ENCODE assay signal across 23 cellular contexts in genomic region chr21:46077674-46078101, GRCh38. TPM values are rescaled to one million over a fixed set of nuclear protein-coding genes. Genes with fewer than 3 reads are reported as not detected.
DNase-seq lines count a peak whose midpoint lies in the region; ATAC-seq and TF ChIP-seq lines count a peak whose summit lies in the region.
"Had no signal": no experiment of that assay in that cellular context is flagged by ENCODE, and none has a peak within 500 bp of the region (broad histone marks: within the 10 kb centered on the region; RNA-seq: fewer than 3 reads in every experiment).

No MANE protein-coding gene starts in this region.

- TF ChIP-seq CTCF in breast epithelium (IDR thresholded peaks at IDR 0.05) = no peak
- TF ChIP-seq CTCF in MCF 10A (IDR thresholded peaks at IDR 0.05; ENCODE audit: unreplicated experiment) = no peak
- no peak for TF ChIP-seq CTCF in chondrocyte (IDR thresholded peaks at IDR 0.05)
- TF ChIP-seq CTCF in type B pancreatic cell (conservative IDR thresholded peaks at IDR 0.05) = no peak
- no peak for TF ChIP-seq CTCF in glutamatergic neuron (IDR thresholded peaks at IDR 0.05; ENCODE audit: partially characterized antibody, unreplicated experiment)
- TF ChIP-seq CTCF in esophagus squamous epithelium (IDR thresholded peaks at IDR 0.05) = no peak

- WGBS in esophagus squamous epithelium, 2 donors = 67 to 83% methylated on average over 2 to 3 of the region's 19 CpGs

- no peak overlapping the region for H3K27ac Mint-ChIP-seq in MCF 10A (ENCODE audit: low read depth, unreplicated experiment)
- H3K27ac Mint-ChIP-seq in chondrocyte (ENCODE audit: unreplicated experiment) = no peak overlapping the region
- no peak overlapping the region for H3K27ac Mint-ChIP-seq in type B pancreatic cell
- H3K27ac Mint-ChIP-seq in glutamatergic neuron (ENCODE audit: unreplicated experiment) = no peak overlapping the region
- H3K27ac Mint-ChIP-seq: activated naive CD8-positive, alpha-beta T cell treated with anti-CD3 and anti-CD28 coated beads, Interleukin-2, amount 50 U/mL, for 24 hours; dendritic cell treated with granulocyte-macrophage colony-stimulating factor and Interleukin-4, amounts not matched to agents 40 ng/mL and 50 ng/mL, for 4 days; mesothelial cell of epicardium; T-helper 1 cell treated with Interleukin-12 subunit alpha and Interleukin-12 subunit beta and Interleukin-4 antibody, amounts not matched to agents 30 μg/mL and 1 μg/mL, for 36 hours; WTC11 had no signal

- H3K9me3 Mint-ChIP-seq in MCF 10A (ENCODE audit: unreplicated experiment) (no peaks in the 10 kb centered on the region), chondrocyte (ENCODE audit: low read depth) (no peaks in the 10 kb centered on the region), type B pancreatic cell (no peaks in the 10 kb centered on the region), glutamatergic neuron (ENCODE audit: unreplicated experiment) (peaks cover 11% of the 10 kb centered on the region)
- H3K9me3 Mint-ChIP-seq: activated naive CD8-positive, alpha-beta T cell treated with anti-CD3 and anti-CD28 coated beads, Interleukin-2, amount 50 U/mL, for 24 hours; dendritic cell treated with granulocyte-macrophage colony-stimulating factor and Interleukin-4, amounts not matched to agents 40 ng/mL and 50 ng/mL, for 4 days; mesothelial cell of epicardium; neural crest cell; T-helper 1 cell treated with Interleukin-12 subunit alpha and Interleukin-12 subunit beta and Interleukin-4 antibody, amounts not matched to agents 30 μg/mL and 1 μg/mL, for 36 hours; WTC11 had no signal

- no peaks in the 10 kb centered on the region for H3K36me3 Mint-ChIP-seq in MCF 10A (ENCODE audit: insufficient read depth, unreplicated experiment)
- H3K36me3 Mint-ChIP-seq in chondrocyte (ENCODE audit: low read depth) = no peaks in the 10 kb centered on the region
- no peaks in the 10 kb centered on the region for H3K36me3 Mint-ChIP-seq in type B pancreatic cell
- no peaks in the 10 kb centered on the region for H3K36me3 Mint-ChIP-seq in glutamatergic neuron (ENCODE audit: unreplicated experiment)
- H3K36me3 Mint-ChIP-seq: mesothelial cell of epicardium, WTC11 had no signal

- H3K9me3 ChIP-seq in breast epithelium (no peaks in the 10 kb centered on the region), esophagus squamous epithelium (no peaks in the 10 kb centered on the region)
- H3K9me3 ChIP-seq: SJCRH30 had no signal

- no peak overlapping the region for H3K4me3 ChIP-seq in breast epithelium
- no peak overlapping the region for H3K4me3 ChIP-seq in esophagus squamous epithelium
- H3K4me3 ChIP-seq: PC-9, SJCRH30 had no signal

- H3K27me3 ChIP-seq in breast epithelium (no peaks in the 10 kb centered on the region), esophagus squamous epithelium (peaks cover 0 to 23% (median 0%) of the 10 kb centered on the region in 4 donors)
- H3K27me3 ChIP-seq: brain microvascular endothelial cell, SJCRH30 had no signal

- BruUV-seq in MCF 10A (replicated peaks; lab: Mats Ljungman, UMichigan) = no TSS peak

- H3K4me1 Mint-ChIP-seq in MCF 10A (ENCODE audit: insufficient read depth, unreplicated experiment) (no peaks in the 10 kb centered on the region), chondrocyte (ENCODE audit: low read depth) (peaks cover 24% of the 10 kb centered on the region), type B pancreatic cell (ENCODE audit: unreplicated experiment) (no peaks in the 10 kb centered on the region), glutamatergic neuron (ENCODE audit: low read depth, unreplicated experiment) (no peaks in the 10 kb centered on the region)
- H3K4me1 Mint-ChIP-seq: activated naive CD8-positive, alpha-beta T cell treated with anti-CD3 and anti-CD28 coated beads, Interleukin-2, amount 50 U/mL, for 24 hours; neural crest cell; WTC11 had no signal

- H3K4me3 Mint-ChIP-seq in MCF 10A (ENCODE audit: unreplicated experiment) (no peak overlapping the region), chondrocyte (ENCODE audit: unreplicated experiment) (no peak overlapping the region), type B pancreatic cell (no peak overlapping the region), glutamatergic neuron (ENCODE audit: unreplicated experiment) (no peak overlapping the region)
- H3K4me3 Mint-ChIP-seq: activated naive CD8-positive, alpha-beta T cell treated with anti-CD3 and anti-CD28 coated beads, Interleukin-2, amount 50 U/mL, for 24 hours; dendritic cell treated with granulocyte-macrophage colony-stimulating factor and Interleukin-4, amounts not matched to agents 40 ng/mL and 50 ng/mL, for 4 days; mesothelial cell of epicardium; neural crest cell; T-helper 1 cell treated with Interleukin-12 subunit alpha and Interleukin-12 subunit beta and Interleukin-4 antibody, amounts not matched to agents 30 μg/mL and 1 μg/mL, for 36 hours; WTC11 had no signal

- peak; percentile 10 to 46 for DNase-seq in breast epithelium (ENCODE audit: low spot score in 2 of 2)
- no peak for DNase-seq in MCF 10A (ENCODE audit: unreplicated experiment)
- peak; percentile 84 for DNase-seq in chondrocyte (ENCODE audit: low spot score)
- DNase-seq in mesenteric fat pad (ENCODE audit: low spot score) = peak; percentile 79
- DNase-seq in type B pancreatic cell (ENCODE audit: extremely low spot score, unreplicated experiment) = peak; percentile 61
- no peak for DNase-seq in glutamatergic neuron
- DNase-seq in esophagus squamous epithelium (lab: John Stamatoyannopoulos, UW) = no peak
- DNase-seq: activated naive CD8-positive, alpha-beta T cell treated with anti-CD3 and anti-CD28 coated beads, Interleukin-2, amount 50 U/mL, for 24 hours; brain microvascular endothelial cell; C1 segment of cervical spinal cord; Calu3; foreskin keratinocyte; NCI-H1105; NCI-H2081; NCI-H446; PC-9; SJCRH30 had no signal

- intact Hi-C loops in breast epithelium (cut with DNase I; ENCODE audit: low total_unique reads) = no loop called here
- intact Hi-C loops in MCF 10A (cut with micrococcal nuclease) = no loop called here
- intact Hi-C loops in esophagus squamous epithelium (cut with DNase I) = no loop called here

- TF ChIP-seq POLR2A in breast epithelium (IDR thresholded peaks at IDR 0.05) = no peak
- no peak for TF ChIP-seq POLR2A in esophagus squamous epithelium (IDR thresholded peaks at IDR 0.05)

- CTCF ChIA-PET in MCF 10A (lab: Yijun Ruan, JAX) = no interaction called here

- H3K27ac ChIP-seq in breast epithelium (no peak overlapping the region), esophagus squamous epithelium (no peak overlapping the region)
- H3K27ac ChIP-seq: brain microvascular endothelial cell, foreskin keratinocyte, PC-9, SJCRH30 had no signal

- no peak for ATAC-seq in GM21619 (IDR thresholded peaks at IDR 0.05; ENCODE audit: unreplicated experiment)
- ATAC-seq: activated naive CD8-positive, alpha-beta T cell treated with anti-CD3 and anti-CD28 coated beads, Interleukin-2, amount 50 U/mL, for 24 hours; foreskin keratinocyte; WTC11 had no signal

- H3K27me3 Mint-ChIP-seq in MCF 10A (ENCODE audit: insufficient read depth, unreplicated experiment) (peaks cover 25% of the 10 kb centered on the region), chondrocyte (ENCODE audit: low read depth) (no peaks in the 10 kb centered on the region), type B pancreatic cell (peaks cover 4% of the 10 kb centered on the region), glutamatergic neuron (ENCODE audit: unreplicated experiment) (peaks cover 5% of the 10 kb centered on the region)

- POLR2A ChIA-PET in MCF 10A (lab: Yijun Ruan, JAX) = no interaction called here

- no peaks in the 10 kb centered on the region for H3K36me3 ChIP-seq in breast epithelium
- no peaks in the 10 kb centered on the region for H3K36me3 ChIP-seq in esophagus squamous epithelium
- H3K36me3 ChIP-seq: brain microvascular endothelial cell, SJCRH30 had no signal

- H3K4me1 ChIP-seq in breast epithelium (peaks cover 0 to 4% of the 10 kb centered on the region in 2 donors), esophagus squamous epithelium (peaks cover 7 to 31% (median 28%) of the 10 kb centered on the region in 3 donors)
- H3K4me1 ChIP-seq: foreskin keratinocyte, SJCRH30 had no signal

RNA-seq across cellular contexts. Expression of gene COL6A2, which starts 20.2 kb away (rescaled TPM):
- total RNA-seq in breast epithelium = 1,000 to 10,000 TPM in 1 of 3 donors, 100 to 1,000 TPM in 2; 177 to 1,266 (median 418) TPM
- 0.61 and 1.9 TPM in 2 replicates for total RNA-seq in MCF 10A (2022)
- 1,314 to 1,671 TPM (median 1,646 TPM) in 3 replicates for total RNA-seq in chondrocyte
- 735 TPM for total RNA-seq in mesenteric fat pad
- 23.8 and 114 TPM in 2 replicates for total RNA-seq in type B pancreatic cell (ENCODE audit: low replicate concordance)
- total RNA-seq in glutamatergic neuron (ENCODE audit: unreplicated experiment) = 55.2 TPM
- 100 to 1,000 TPM in 1 of 4 donors, 10 to 100 TPM in 3; 23.0 to 328 (median 62.0) TPM for total RNA-seq in esophagus squamous epithelium

Comparison
In these comparisons a context has a peak if more than half of its experiments do, and no peak if none do; other contexts are left out.
1. DNase-seq: peak in breast epithelium (2 of 2), chondrocyte (single experiment), mesenteric fat pad (single experiment) and type B pancreatic cell (single experiment); none in MCF 10A (single experiment), glutamatergic neuron (single experiment) and esophagus squamous epithelium (single experiment).